29 cellular contexts compared by ENCODE assay signal in genomic region chr6:9576521-9576920, GRCh38.
"Had no signal": no experiment of that assay in that cellular context is flagged by ENCODE, and none has a peak within 500 bp of the region (broad histone marks: within the 10 kb centered on the region; RNA-seq: fewer than 3 reads in every experiment).

No MANE protein-coding gene starts in this region.

- H3K4me1 ChIP-seq: body of pancreas, esophagus squamous epithelium, heart left ventricle had no signal

- H3K36me3 Mint-ChIP-seq: activated naive CD8-positive, alpha-beta T cell had no signal

- H3K9me3 ChIP-seq: body of pancreas, esophagus squamous epithelium, heart left ventricle had no signal

- H3K27ac ChIP-seq: body of pancreas, epithelial cell of prostate, esophagus squamous epithelium, heart left ventricle had no signal

- H3K4me3 Mint-ChIP-seq: activated CD4-positive, alpha-beta memory T cell treated with anti-CD3 and anti-CD28 coated beads, Interleukin-2, amount 10 ng/mL, durations not matched to agents 7 days and 5 days; activated CD4-positive, alpha-beta T cell treated with anti-CD3 and anti-CD28 coated beads for 36 hours; activated CD4-positive, alpha-beta T cell treated with anti-CD3 and anti-CD28 coated beads, Interleukin-2, amount 10 ng/mL, durations not matched to agents 7 days and 5 days; activated naive CD8-positive, alpha-beta T cell; activated T-cell treated with anti-CD3 and anti-CD28 coated beads, Interleukin-2, amount 50 U/mL, for 24 hours; activated T-cell treated with anti-CD3 and anti-CD28 coated beads, Interleukin-2, amount 50 U/mL, for 72 hours; activated T-helper 17 cell treated with anti-CD3 and anti-CD28 coated beads, Interleukin-2, amount 50 U/mL, for 72 hours; effector memory CD8-positive, alpha-beta T cell had no signal

- H3K27me3 Mint-ChIP-seq: activated CD4-positive, alpha-beta memory T cell treated with anti-CD3 and anti-CD28 coated beads, Interleukin-2, amount 10 ng/mL, durations not matched to agents 7 days and 5 days; activated CD4-positive, alpha-beta T cell treated with anti-CD3 and anti-CD28 coated beads for 36 hours; activated CD4-positive, alpha-beta T cell treated with anti-CD3 and anti-CD28 coated beads, Interleukin-2, amount 10 ng/mL, durations not matched to agents 7 days and 5 days; activated naive CD8-positive, alpha-beta T cell; activated T-cell treated with anti-CD3 and anti-CD28 coated beads, Interleukin-2, amount 50 U/mL, for 24 hours; activated T-helper 17 cell treated with anti-CD3 and anti-CD28 coated beads, Interleukin-2, amount 50 U/mL, for 72 hours; effector memory CD8-positive, alpha-beta T cell had no signal

- H3K27me3 ChIP-seq: body of pancreas, esophagus squamous epithelium, heart left ventricle had no signal

- H3K27ac Mint-ChIP-seq: activated CD4-positive, alpha-beta memory T cell treated with anti-CD3 and anti-CD28 coated beads, Interleukin-2, amount 10 ng/mL, durations not matched to agents 7 days and 5 days; activated CD4-positive, alpha-beta T cell treated with anti-CD3 and anti-CD28 coated beads for 36 hours; activated CD4-positive, alpha-beta T cell treated with anti-CD3 and anti-CD28 coated beads, Interleukin-2, amount 10 ng/mL, durations not matched to agents 7 days and 5 days; activated naive CD8-positive, alpha-beta T cell; activated T-cell treated with anti-CD3 and anti-CD28 coated beads, Interleukin-2, amount 50 U/mL, for 24 hours; activated T-cell treated with anti-CD3 and anti-CD28 coated beads, Interleukin-2, amount 50 U/mL, for 72 hours; activated T-helper 17 cell treated with anti-CD3 and anti-CD28 coated beads, Interleukin-2, amount 50 U/mL, for 72 hours; effector memory CD8-positive, alpha-beta T cell had no signal

- H3K4me3 ChIP-seq: body of pancreas, esophagus squamous epithelium, heart left ventricle had no signal

- H3K9me3 Mint-ChIP-seq: activated CD4-positive, alpha-beta T cell treated with anti-CD3 and anti-CD28 coated beads, Interleukin-2, amount 10 ng/mL, durations not matched to agents 7 days and 5 days; activated T-helper 17 cell treated with anti-CD3 and anti-CD28 coated beads, Interleukin-2, amount 50 U/mL, for 72 hours had no signal

- H3K36me3 ChIP-seq: esophagus squamous epithelium, heart left ventricle had no signal

- DNase-seq: activated CD4-positive, alpha-beta memory T cell treated with anti-CD3 and anti-CD28 coated beads, Interleukin-2, amount 10 ng/mL, durations not matched to agents 7 days and 5 days; activated CD4-positive, alpha-beta T cell treated with anti-CD3 and anti-CD28 coated beads for 36 hours; activated CD4-positive, alpha-beta T cell treated with anti-CD3 and anti-CD28 coated beads, Interleukin-2, amount 10 ng/mL, durations not matched to agents 7 days and 5 days; activated CD4-positive, alpha-beta T cell treated with anti-CD3 and anti-CD28 coated beads, Interleukin-2, amount 50 U/mL, for 4 hours; activated CD4-positive, CD25-positive, alpha-beta regulatory T cell; activated CD4-positive, CD25-positive, alpha-beta regulatory T cell treated with anti-CD3 and anti-CD28 coated beads, Interleukin-2, amount 50 U/mL, for 72 hours; activated CD8-positive, alpha-beta memory T cell treated with anti-CD3 and anti-CD28 coated beads, Interleukin-2, amount 50 U/mL, for 48 hours; activated effector memory CD4-positive, alpha-beta T cell treated with Interleukin-2 at 50 U/mL for 16 hours; activated gamma-delta T cell treated with Interleukin-2 at 50 U/mL for 16 hours; activated naive CD4-positive, alpha-beta T cell treated with anti-CD3 and anti-CD28 coated beads, Interleukin-2, amount 50 U/mL, for 16 hours; activated naive CD4-positive, alpha-beta T cell treated with Interleukin-2 at 50 U/mL for 16 hours; activated T-cell treated with anti-CD3 and anti-CD28 coated beads for 4 hours; activated T-cell treated with anti-CD3 and anti-CD28 coated beads, Interleukin-2, amount 50 U/mL, for 24 hours; activated T-cell treated with anti-CD3 and anti-CD28 coated beads, Interleukin-2, amount 50 U/mL, for 72 hours; amygdala; aorta; body of pancreas; caudate nucleus; cortex of kidney; dermis blood vessel endothelial cell; effector CD4-positive, alpha-beta T cell; effector memory CD8-positive, alpha-beta T cell; esophagus squamous epithelium; glutamatergic neuron; heart left ventricle; T-helper 2 cell had no signal

- H3K4me1 Mint-ChIP-seq: activated CD4-positive, alpha-beta memory T cell treated with anti-CD3 and anti-CD28 coated beads, Interleukin-2, amount 10 ng/mL, durations not matched to agents 7 days and 5 days; activated CD4-positive, alpha-beta T cell treated with anti-CD3 and anti-CD28 coated beads for 36 hours; activated CD4-positive, alpha-beta T cell treated with anti-CD3 and anti-CD28 coated beads, Interleukin-2, amount 10 ng/mL, durations not matched to agents 7 days and 5 days; activated T-helper 17 cell treated with anti-CD3 and anti-CD28 coated beads, Interleukin-2, amount 50 U/mL, for 72 hours had no signal

- ATAC-seq: activated CD4-positive, alpha-beta T cell treated with anti-CD3 and anti-CD28 coated beads for 36 hours; activated T-cell treated with anti-CD3 and anti-CD28 coated beads, Interleukin-2, amount 50 U/mL, for 72 hours; activated T-helper 17 cell treated with anti-CD3 and anti-CD28 coated beads, Interleukin-2, amount 50 U/mL, for 72 hours; body of pancreas; effector memory CD8-positive, alpha-beta T cell; heart left ventricle had no signal
